19 cellular contexts compared by ENCODE assay signal in genomic region chr10:23110722-23111660, GRCh38. TPM values are rescaled to one million over a fixed set of nuclear protein-coding genes. Genes with fewer than 3 reads are reported as not detected.
A peak's percentile ranks its signal among the peaks of the same experiment; 100 is the strongest.
DNase-seq lines count a peak whose midpoint lies in the region; ATAC-seq, FAIRE-seq and TF ChIP-seq lines count a peak whose summit lies in the region.
"Had no signal": no experiment of that assay in that cellular context is flagged by ENCODE, and none has a peak within 500 bp of the region (broad histone marks: within the 10 kb centered on the region; RNA-seq: fewer than 3 reads in every experiment).

No MANE protein-coding gene starts in this region.

- H2AFZ ChIP-seq in HepG2 (ENCODE audit: low read length), result no peak overlapping the region
- H2AFZ ChIP-seq: GM23248 had no signal

- peak; percentile 27 for DNase-seq in HepG2 (ENCODE audit: low spot score)
- no peak for DNase-seq in right lobe of liver
- peak; percentile 80 for DNase-seq in left kidney (ENCODE audit: low read depth, low spot score)
- DNase-seq in osteocyte (ENCODE audit: extremely low spot score, unreplicated experiment), result peak; percentile 51
- no peak for DNase-seq in ecto neural progenitor cell (ENCODE audit: low spot score)
- no peak for DNase-seq in NCI-H2196 treated with DMSO at 0.1 percent for 48 hours (lab: John Stamatoyannopoulos, UW; ENCODE audit: unreplicated experiment)
- no peak for DNase-seq in GOT3 (lab: John Stamatoyannopoulos, UW)
- DNase-seq: 8988T, GM23248, Karpas-422, MM.1S, NCI-H1092 treated with DMSO at 0.1 percent for 48 hours, NCI-H2081 treated with DMSO at 0.1 percent for 48 hours, NCI-H226, NCI-H526, Right ventricle myocardium superior had no signal

- in situ Hi-C loops in HepG2 (cut with HindIII; ENCODE audit: extremely low pct_ligation_motif_present, low pct_unique_long_range_greater_than_20kb), result no loop called here

- H3K27ac ChIP-seq in HepG2 (ENCODE audit: extremely low read length, insufficient read depth, low read length) (no peak overlapping the region), right lobe of liver (no peak overlapping the region)
- H3K27ac ChIP-seq: BLaER1 treated with 17β-estradiol and CSF1 and Interleukin-3, amounts not matched to agents 10 nM and 100 nM; GM23248 had no signal

- ATAC-seq in HepG2, result no peak
- ATAC-seq in right lobe of liver, result no peak
- ATAC-seq in HG02973 (IDR thresholded peaks at IDR 0.05; ENCODE audit: unreplicated experiment), result no peak

- no peak for TF ChIP-seq RAD21 in HepG2 (CRISPR knock-in tag; IDR thresholded peaks at IDR 0.05)

- intact Hi-C loops in HepG2 (cut with micrococcal nuclease; ENCODE audit: unreplicated experiment), result no loop called here
- intact Hi-C loops in right lobe of liver (cut with DNase I), result no loop called here

- POLR2A ChIA-PET in HepG2 (lab: Yijun Ruan, JAX), result no interaction called here

- no TSS peak for BruUV-seq in HepG2 (replicated peaks; lab: Mats Ljungman, UMichigan)

- TF ChIP-seq EP300 in HepG2 (IDR thresholded peaks at IDR 0.05; ENCODE audit: low read depth in 2 of 2, low read length in 2 of 2) (peak in 1 of 2 experiments; percentile 21; a peak in 1 of 4 replicates), HepG2 (CRISPR knock-in tag; IDR thresholded peaks at IDR 0.05; ENCODE audit: borderline replicate concordance) (no peak)

- H4K20me1 ChIP-seq in HepG2 (ENCODE audit: insufficient read depth, low read length), result no peaks in the 10 kb centered on the region
- H4K20me1 ChIP-seq: BLaER1 treated with 17β-estradiol and CSF1 and Interleukin-3, amounts not matched to agents 10 nM and 100 nM had no signal

- H3K36me3 ChIP-seq in HepG2 (replicated peaks in 1 of 2; ENCODE audit: control insufficient read depth in 1 of 2, insufficient read depth in 2 of 2, low read length in 2 of 2) (no peaks in the 10 kb centered on the region), right lobe of liver (peaks cover 0 to 63% (median 21%) of the 10 kb centered on the region in 4 donors)

- peaks cover 19% of the 10 kb centered on the region for H3K4me1 ChIP-seq in HepG2 (ENCODE audit: insufficient read depth, low read length)
- no peaks in the 10 kb centered on the region for H3K4me1 ChIP-seq in right lobe of liver

- no peak for FAIRE-seq in HepG2 (lab: Jason Lieb, UNC)
- FAIRE-seq: GM12892 had no signal

- no peaks in the 10 kb centered on the region for H3K79me2 ChIP-seq in HepG2 (ENCODE audit: insufficient read depth, low read length)

- no peak overlapping the region for H3K4me3 Mint-ChIP-seq in osteocyte (ENCODE audit: unreplicated experiment)

- H3K27me3 Mint-ChIP-seq in osteocyte (ENCODE audit: unreplicated experiment), result no peaks in the 10 kb centered on the region

- TF ChIP-seq POLR2A in HepG2 (IDR thresholded peaks at IDR 0.05; ENCODE audit: insufficient read depth in 1 of 2, low read depth in 2 of 2, low read length in 2 of 2) (no peak), right lobe of liver (IDR thresholded peaks at IDR 0.05) (no peak)

- H3K4me1 Mint-ChIP-seq in osteocyte (ENCODE audit: unreplicated experiment), result no peaks in the 10 kb centered on the region

- 83% methylated on average over 14 of the region's 14 CpGs for WGBS in HepG2 (ENCODE audit: low lambda C conversion rate)
- WGBS in right lobe of liver (ENCODE audit: insufficient coverage, low coverage, low lambda C conversion rate, missing lambda C conversion rate), result 89% methylated on average over 10 of the region's 14 CpGs

- H3K4me3 ChIP-seq in HepG2 (replicated peaks in 1 of 3; ENCODE audit: insufficient read depth in 1 of 3, low read depth in 2 of 3, low read length in 3 of 3) (no peak overlapping the region), right lobe of liver (no peak overlapping the region)
- H3K4me3 ChIP-seq: BLaER1 treated with 17β-estradiol and CSF1 and Interleukin-3, amounts not matched to agents 10 nM and 100 nM; GM23248 had no signal

- no peak overlapping the region for H3K9ac ChIP-seq in HepG2 (ENCODE audit: insufficient read depth, low read depth, low read length)
- H3K9ac ChIP-seq: BLaER1 treated with 17β-estradiol and CSF1 and Interleukin-3, amounts not matched to agents 10 nM and 100 nM; GM23248 had no signal

- TF ChIP-seq CTCF in HepG2 (CRISPR knock-in tag; IDR thresholded peaks at IDR 0.05) (no peak), right lobe of liver (IDR thresholded peaks at IDR 0.05) (no peak), osteocyte (IDR thresholded peaks at IDR 0.05) (no peak)

- H3K9me3 ChIP-seq in HepG2 (ENCODE audit: low read length), result no peaks in the 10 kb centered on the region
- no peaks in the 10 kb centered on the region for H3K9me3 ChIP-seq in right lobe of liver
- H3K9me3 ChIP-seq: BLaER1 treated with 17β-estradiol and CSF1 and Interleukin-3, amounts not matched to agents 10 nM and 100 nM had no signal

- H3K9me3 Mint-ChIP-seq in osteocyte (ENCODE audit: unreplicated experiment), result no peaks in the 10 kb centered on the region

- H3K36me3 Mint-ChIP-seq in osteocyte (ENCODE audit: unreplicated experiment), result peaks cover 50% of the 10 kb centered on the region

- H3K27ac Mint-ChIP-seq in osteocyte (ENCODE audit: unreplicated experiment), result no peak overlapping the region

- no peak overlapping the region for H3K4me2 ChIP-seq in HepG2 (ENCODE audit: low read depth, low read length)

- H3K27me3 ChIP-seq in HepG2 (ENCODE audit: control insufficient read depth in 1 of 2, insufficient read depth in 2 of 2, low read length in 2 of 2) (no peaks in the 10 kb centered on the region), right lobe of liver (no peaks in the 10 kb centered on the region)
- H3K27me3 ChIP-seq: BLaER1 treated with 17β-estradiol and CSF1 and Interleukin-3, amounts not matched to agents 10 nM and 100 nM had no signal

- CTCF ChIA-PET in HepG2 (lab: Yijun Ruan, JAX; ENCODE audit: low intra/inter-chr PET ratio, low total read pairs), result no interaction called here

TF ChIP-seq in HepG2, 621 proteins besides CTCF, POLR2A, EP300 and RAD21 (continues in another document):
- TF ChIP-seq ATF6 (CRISPR knock-in tag; conservative IDR thresholded peaks at IDR 0.05) (no peak), ELF3 (CRISPR knock-in tag; IDR thresholded peaks at IDR 0.05) (peak; percentile 59; the same call in 1 of the 2 replicates)

RNA-seq across cellular contexts. Expression of gene MSRB2, which starts 15.6 kb away (rescaled TPM):
- 5.2 and 8.3 TPM in 2 replicates for total RNA-seq in HepG2 (2016; rRNA removed; fragmentation: Illumina TruSeq; extraction: Trizol)
- total RNA-seq in HepG2 (2016; cell fraction: cytosol; rRNA removed; fragmentation: Illumina TruSeq; extraction: Trizol; ENCODE audit: low read depth), result 2.9 and 3.6 TPM in 2 replicates
- 6.5 and 7.4 TPM in 2 replicates for total RNA-seq in HepG2 (2016; cell fraction: insoluble cytoplasmic fraction; rRNA removed; fragmentation: Illumina TruSeq; extraction: Trizol)
- 5.4 and 7.8 TPM in 2 replicates for total RNA-seq in HepG2 (2016; cell fraction: membrane; rRNA removed; fragmentation: Illumina TruSeq; extraction: Trizol)
- total RNA-seq in HepG2 (2016; cell fraction: nucleus; rRNA removed; fragmentation: Illumina TruSeq; extraction: Trizol), result 3.2 and 6.3 TPM in 2 replicates
- 22.1 and 23.3 TPM in 2 replicates for polyA plus RNA-seq in HepG2 (2011; rRNA removed)
- 13.6 and 15.3 TPM in 2 replicates for polyA plus RNA-seq in HepG2 (2011; cell fraction: cytosol; rRNA removed)
- polyA plus RNA-seq in HepG2 (2011; cell fraction: nucleus; rRNA removed), result 7.6 and 10.5 TPM in 2 replicates
- polyA plus RNA-seq in HepG2 (2012), result 11.5 and 14.6 TPM in 2 replicates
- polyA plus RNA-seq in HepG2 (2016; cell fraction: cytosol; fragmentation: Illumina TruSeq; extraction: Trizol; ENCODE audit: low read depth), result 6.2 and 9.1 TPM in 2 replicates
- polyA plus RNA-seq in HepG2 (2016; cell fraction: insoluble cytoplasmic fraction; fragmentation: Illumina TruSeq; extraction: Trizol; ENCODE audit: low read depth), result 7.0 and 7.6 TPM in 2 replicates
- 7.7 and 12.3 TPM in 2 replicates for polyA plus RNA-seq in HepG2 (2016; cell fraction: membrane; fragmentation: Illumina TruSeq; extraction: Trizol; ENCODE audit: low read depth)
- 11.1 and 15.3 TPM in 2 replicates for polyA plus RNA-seq in HepG2 (2016; cell fraction: nucleus; fragmentation: Illumina TruSeq; extraction: Trizol; ENCODE audit: insufficient read depth, low read depth)
- polyA minus RNA-seq in HepG2 (2011; rRNA and poly(A)+ RNA removed; ENCODE audit: low replicate concordance), result 9.2 and 16.2 TPM in 2 replicates
- 2.2 and 6.8 TPM in 2 replicates for polyA minus RNA-seq in HepG2 (2011; cell fraction: cytosol; rRNA and poly(A)+ RNA removed)
- 0.90 and 3.7 TPM in 2 replicates for polyA minus RNA-seq in HepG2 (2011; cell fraction: nucleus; rRNA and poly(A)+ RNA removed)
- 10 to 100 TPM; 15.3 to 40.2 (median 31.7) TPM for total RNA-seq in right lobe of liver
- total RNA-seq in osteocyte, result 11.8 and 15.5 TPM in 2 replicates

Comparison
In these comparisons a context has a peak if more than half of its experiments do, and no peak if none do; other contexts are left out.
1. DNase-seq: peak in HepG2 (single experiment), left kidney (single experiment) and osteocyte (single experiment); none in right lobe of liver (0 of 3), ecto neural progenitor cell (single experiment), NCI-H2196 treated with DMSO at 0.1 percent for 48 hours (single experiment) and GOT3 (single experiment).